17 cellular contexts compared by ENCODE assay signal in the genomic region with DNA sequence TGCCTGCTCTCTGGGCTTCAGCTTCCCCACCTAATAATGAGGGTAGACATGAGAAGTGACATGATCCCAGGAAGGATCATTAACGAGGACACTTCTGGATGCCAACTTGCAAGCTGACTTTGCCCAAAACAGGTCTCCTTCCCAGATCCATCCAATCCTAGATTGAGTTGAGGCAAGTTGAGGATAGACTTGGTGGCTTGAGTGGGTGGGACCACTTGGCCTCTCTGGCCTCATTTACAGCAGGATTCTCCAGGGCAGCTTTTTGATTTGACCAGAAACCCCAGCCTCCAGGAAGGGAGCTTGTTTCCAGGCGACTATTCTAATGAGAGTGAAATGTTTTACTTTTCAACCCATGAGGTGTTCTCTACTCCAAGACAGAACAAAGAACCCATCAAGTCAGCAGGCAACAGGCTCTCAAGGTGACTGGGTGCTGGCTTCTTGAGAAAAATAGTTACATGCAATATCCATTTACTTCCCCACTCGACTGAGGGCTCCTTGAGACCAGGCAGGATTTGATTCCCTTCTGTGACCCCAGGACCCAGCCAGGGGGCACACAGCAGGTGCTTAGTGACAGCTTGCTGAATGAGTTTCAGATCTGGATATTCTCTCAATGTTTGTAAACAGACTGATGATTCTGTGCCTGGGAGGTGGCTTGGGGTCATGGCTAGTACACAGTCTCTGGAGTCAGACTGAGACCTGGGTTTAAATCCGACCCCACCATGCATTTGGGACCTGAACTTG.
"Had no signal": no experiment of that assay in that cellular context is flagged by ENCODE, and none has a peak within 500 bp of the region (broad histone marks: within the 10 kb centered on the region; RNA-seq: fewer than 3 reads in every experiment).

No MANE protein-coding gene starts in this region.

- H3K4me1 Mint-ChIP-seq: naive B cell; stimulated activated naive B cell treated with anti-CD40 and anti-IgM and Interleukin-4, amounts not matched to agents 10 μg/mL and 1 μg/mL and 100 μg/mL, for 72 hours had no signal

- H3K36me3 ChIP-seq: gastroesophageal sphincter, lower lobe of right lung, upper lobe of right lung had no signal

- H3K9me3 ChIP-seq: gastroesophageal sphincter, lower lobe of right lung, upper lobe of right lung had no signal

- H3K36me3 Mint-ChIP-seq: activated naive CD4-positive, alpha-beta T cell treated with anti-CD3 and anti-CD28 coated beads, Interleukin-2, amount 50 U/mL, for 24 hours; naive B cell; stimulated activated naive B cell treated with anti-CD40 and anti-IgM and Interleukin-4, amounts not matched to agents 10 μg/mL and 1 μg/mL and 100 μg/mL, for 72 hours had no signal

- DNase-seq: activated CD4-positive, alpha-beta T cell treated with anti-CD3 and anti-CD28 coated beads, Interleukin-2, amount 50 U/mL, for 1 hour; activated CD4-positive, CD25-positive, alpha-beta regulatory T cell; central memory CD4-positive, alpha-beta T cell; cortex of kidney; effector memory CD4-positive, alpha-beta T cell; left cardiac atrium; lower lobe of right lung; naive B cell; stimulated activated naive B cell treated with anti-CD40 and anti-IgM and Interleukin-4, amounts not matched to agents 10 μg/mL and 1 μg/mL and 100 μg/mL, for 72 hours; substantia nigra had no signal

- H3K27me3 ChIP-seq: gastroesophageal sphincter, hepatocyte, upper lobe of right lung had no signal

- H3K9me3 Mint-ChIP-seq: activated naive CD4-positive, alpha-beta T cell treated with anti-CD3 and anti-CD28 coated beads, Interleukin-2, amount 50 U/mL, for 24 hours; activated T-helper 2 cell treated with anti-CD3 and anti-CD28 coated beads, Interferon-gamma antibody, Interleukin-2, Interleukin-4, amounts not matched to agents 10 μg/mL and 5 μg/mL and 100 μg/mL, durations not matched to agents 14 hours and 24 hours and 36 hours; naive B cell; stimulated activated naive B cell treated with anti-CD40 and anti-IgM and Interleukin-4, amounts not matched to agents 10 μg/mL and 1 μg/mL and 100 μg/mL, for 72 hours had no signal

- H3K27ac Mint-ChIP-seq: activated T-helper 2 cell treated with anti-CD3 and anti-CD28 coated beads, Interferon-gamma antibody, Interleukin-2, Interleukin-4, amounts not matched to agents 10 μg/mL and 5 μg/mL and 100 μg/mL, durations not matched to agents 14 hours and 24 hours and 36 hours; naive B cell; stimulated activated naive B cell treated with anti-CD40 and anti-IgM and Interleukin-4, amounts not matched to agents 10 μg/mL and 1 μg/mL and 100 μg/mL, for 72 hours had no signal

- H3K4me1 ChIP-seq: gastroesophageal sphincter, upper lobe of right lung had no signal

- H3K4me3 Mint-ChIP-seq: activated naive CD4-positive, alpha-beta T cell treated with anti-CD3 and anti-CD28 coated beads, Interleukin-2, amount 50 U/mL, for 24 hours; naive B cell; stimulated activated naive B cell treated with anti-CD40 and anti-IgM and Interleukin-4, amounts not matched to agents 10 μg/mL and 1 μg/mL and 100 μg/mL, for 72 hours had no signal

- H3K4me3 ChIP-seq: gastroesophageal sphincter, hepatocyte, lower lobe of right lung, smooth muscle cell, upper lobe of right lung had no signal

- H3K27ac ChIP-seq: gastroesophageal sphincter, hepatocyte, lower lobe of right lung, upper lobe of right lung had no signal

- H3K27me3 Mint-ChIP-seq: activated naive CD4-positive, alpha-beta T cell treated with anti-CD3 and anti-CD28 coated beads, Interleukin-2, amount 50 U/mL, for 24 hours had no signal

- ATAC-seq: gastroesophageal sphincter; left cardiac atrium; lower lobe of right lung; right cardiac atrium; stimulated activated naive B cell treated with anti-CD40 and anti-IgM and Interleukin-4, amounts not matched to agents 10 μg/mL and 1 μg/mL and 100 μg/mL, for 72 hours; upper lobe of right lung had no signal
